In genomic region chr20:33401042-33401921, GRCh38 we compare ENCODE assay signal across 8 cellular contexts. TPM values are rescaled to one million over a fixed set of nuclear protein-coding genes. Genes with fewer than 3 reads are reported as not detected.
DNase-seq lines count a peak whose midpoint lies in the region; ATAC-seq and TF ChIP-seq lines count a peak whose summit lies in the region.

Gene CDK5RAP1 (minus strand): TSS chr20:33401519. CDS start chr20:33397064, 4,455 bp downstream.

- no peaks in the 10 kb centered on the region for H3K36me3 Mint-ChIP-seq in T-helper 17 cell (ENCODE audit: low read depth)

- intact Hi-C loops in prostate gland (cut with DNase I), result no loop called here
- intact Hi-C loops in upper lobe of right lung (cut with DNase I), result no loop called here

- H3K9me3 ChIP-seq in T-helper 17 cell (ENCODE audit: control insufficient read depth, low read length, poor library complexity, severe bottlenecking), result no peaks in the 10 kb centered on the region
- no peaks in the 10 kb centered on the region for H3K9me3 ChIP-seq in right atrium auricular region
- no peaks in the 10 kb centered on the region for H3K9me3 ChIP-seq in prostate gland
- H3K9me3 ChIP-seq in upper lobe of right lung, result no peaks in the 10 kb centered on the region

- ATAC-seq in HG02840 (IDR thresholded peaks at IDR 0.05; ENCODE audit: low FRiP score, unreplicated experiment) (peak; percentile 77), T-helper 17 cell (peak; percentile 97), upper lobe of right lung (peak; percentile 98)

- peak; percentile 66 for DNase-seq in NCI-H1694 treated with DMSO at 0.1 percent for 48 hours (lab: John Stamatoyannopoulos, UW)
- DNase-seq in T-helper 17 cell, result peak; percentile 73 to 75 (median 73)
- peak; percentile 93 for DNase-seq in amniotic stem cell (lab: John Stamatoyannopoulos, UW)
- peak; percentile 89 for DNase-seq in right atrium auricular region (ENCODE audit: low spot score)
- DNase-seq in prostate gland (ENCODE audit: low spot score), result peak; percentile 76
- DNase-seq in upper lobe of right lung, result peak; percentile 91

- H3K27me3 Mint-ChIP-seq in T-helper 17 cell, result no peaks in the 10 kb centered on the region

- TF ChIP-seq POLR2A in GM10847 (IDR thresholded peaks at IDR 0.05; ENCODE audit: extremely low read depth, insufficient read length) (peak; percentile 70), prostate gland (IDR thresholded peaks at IDR 0.05) (peak; percentile 18)

- H3K27me3 ChIP-seq in right atrium auricular region (no peaks in the 10 kb centered on the region), prostate gland (replicated peaks; ENCODE audit: insufficient read depth) (no peaks in the 10 kb centered on the region), upper lobe of right lung (no peaks in the 10 kb centered on the region)

- peak within 1 kb of the TSS; percentile 48 to 78 for H3K27ac ChIP-seq in right atrium auricular region
- peak within 1 kb of the TSS; percentile 53 to 61 for H3K27ac ChIP-seq in prostate gland
- peak within 1 kb of the TSS; percentile 73 for H3K27ac ChIP-seq in upper lobe of right lung

- H3K36me3 ChIP-seq in right atrium auricular region, result no peaks in the 10 kb centered on the region
- no peaks in the 10 kb centered on the region for H3K36me3 ChIP-seq in prostate gland
- H3K36me3 ChIP-seq in upper lobe of right lung, result peaks cover 4% of the 10 kb centered on the region

- H3K4me1 ChIP-seq in right atrium auricular region (peaks cover 0 to 19% of the 10 kb centered on the region in 2 donors), prostate gland (replicated peaks) (peaks cover 3% of the 10 kb centered on the region), upper lobe of right lung (peaks cover 23% of the 10 kb centered on the region)

- TF ChIP-seq CTCF in right atrium auricular region (IDR thresholded peaks at IDR 0.05) (no peak), prostate gland (IDR thresholded peaks at IDR 0.05) (no peak), upper lobe of right lung (IDR thresholded peaks at IDR 0.05) (no peak)

- H3K4me3 Mint-ChIP-seq in T-helper 17 cell, result peak within 1 kb of the TSS; percentile 96

- H3K4me3 ChIP-seq in right atrium auricular region (peak within 1 kb of the TSS; percentile 89 to 90), prostate gland (peak within 1 kb of the TSS; percentile 87 to 93), upper lobe of right lung (peak within 1 kb of the TSS; percentile 89)

- H3K4me1 Mint-ChIP-seq in T-helper 17 cell, result peaks cover 41% of the 10 kb centered on the region

- peak within 1 kb of the TSS; percentile 86 for H3K27ac Mint-ChIP-seq in T-helper 17 cell

- WGBS in prostate gland, result under 1% methylated on average over 44 of the region's 47 CpGs

RNA-seq across cellular contexts. Expression of gene CDK5RAP1, which starts in this region (rescaled TPM):
- total RNA-seq in T-helper 17 cell (10 to 100 TPM; 55.6 to 61.9 TPM), right atrium auricular region (10 to 100 TPM; 13.9 to 22.8 TPM), prostate gland (10 to 100 TPM; 18.0 to 24.7 TPM), upper lobe of right lung (26.6 TPM)

Comparison
In these comparisons a context has a peak if more than half of its experiments do, and no peak if none do; other contexts are left out.
1. Peak in every context shown above with its lines: DNase-seq, ATAC-seq, H3K4me3 ChIP-seq and H3K27ac ChIP-seq.